16 cellular contexts compared by ENCODE assay signal in genomic region chr1:101003012-101003650, GRCh38. TPM values are rescaled to one million over a fixed set of nuclear protein-coding genes. Genes with fewer than 3 reads are reported as not detected.
DNase-seq lines count a peak whose midpoint lies in the region; ATAC-seq and TF ChIP-seq lines count a peak whose summit lies in the region.
"Had no signal": no experiment of that assay in that cellular context is flagged by ENCODE, and none has a peak within 500 bp of the region (broad histone marks: within the 10 kb centered on the region; RNA-seq: fewer than 3 reads in every experiment).

No MANE protein-coding gene starts in this region.

- no peaks in the 10 kb centered on the region for H3K9me2 ChIP-seq in Karpas-422 (replicated peaks; ENCODE audit: insufficient read depth, low read length)

- 7 to 25% (median 19%) methylated on average over 1 of the region's 1 CpG for WGBS in psoas muscle, 3 donors

- no peak for TF ChIP-seq CTCF in psoas muscle (IDR thresholded peaks at IDR 0.05)

- H3K36me3 ChIP-seq in Karpas-422 (ENCODE audit: insufficient read depth, low read length) (peaks cover 23% of the 10 kb centered on the region), psoas muscle (ENCODE audit: insufficient read depth in 1 of 2, low read depth in 1 of 2) (peaks cover 0 to 41% of the 10 kb centered on the region in 2 donors)
- H3K36me3 ChIP-seq: transverse colon had no signal

- no peak overlapping the region for H3K9ac ChIP-seq in Karpas-422 (ENCODE audit: low read length)

- H3K27ac ChIP-seq in Karpas-422 (ENCODE audit: low read length) (no peak overlapping the region; the same call in 1 of the 2 replicates), epithelial cell of prostate (peak overlapping the region; percentile 46), psoas muscle (peak overlapping the region; percentile 60)
- H3K27ac ChIP-seq: transverse colon, VCaP had no signal

- no peak overlapping the region for H2AFZ ChIP-seq in Karpas-422 (ENCODE audit: low read length)

- H3K4me3 ChIP-seq in Karpas-422 (ENCODE audit: low read length) (no peak overlapping the region), psoas muscle (no peak overlapping the region)
- H3K4me3 ChIP-seq: transverse colon had no signal

- H3K27me3 ChIP-seq in Karpas-422 (ENCODE audit: low read length) (no peaks in the 10 kb centered on the region), psoas muscle (ENCODE audit: insufficient read depth in 3 of 3, low read length in 2 of 3) (no peaks in the 10 kb centered on the region)
- H3K27me3 ChIP-seq: transverse colon had no signal

- ATAC-seq in GM18907 (IDR thresholded peaks at IDR 0.05; ENCODE audit: unreplicated experiment) (peak; percentile 17), psoas muscle (peak; percentile 42 to 70 (median 66))

- H3K27ac Mint-ChIP-seq in activated T-helper 1 cell treated with anti-CD3 and anti-CD28 coated beads, Interleukin-12 subunit alpha, Interleukin-12 subunit beta, Interleukin-2, Interleukin-4 antibody, amounts not matched to agents 30 ng/mL and 10 ng/mL and 1 ng/mL, durations not matched to agents 14 hours and 24 hours and 36 hours: no peak overlapping the region

- peaks cover 31% of the 10 kb centered on the region for H3K36me3 Mint-ChIP-seq in activated T-helper 1 cell treated with anti-CD3 and anti-CD28 coated beads, Interleukin-12 subunit alpha, Interleukin-12 subunit beta, Interleukin-2, Interleukin-4 antibody, amounts not matched to agents 30 ng/mL and 10 ng/mL and 1 ng/mL, durations not matched to agents 14 hours and 24 hours and 36 hours (ENCODE audit: low read depth)

- DNase-seq in Karpas-422 (no peak), epithelial cell of prostate (ENCODE audit: low read depth, low spot score) (peak; percentile 14), psoas muscle (no peak), NCI-H345 treated with DMSO at 0.1 percent for 48 hours (lab: John Stamatoyannopoulos, UW; ENCODE audit: unreplicated experiment) (no peak), NCI-H524 (lab: John Stamatoyannopoulos, UW) (no peak)
- DNase-seq in activated CD8-positive, alpha-beta memory T cell treated with anti-CD3 and anti-CD28 coated beads, Interleukin-2, amount 50 U/mL, for 4 hours: no peak
- DNase-seq in activated T-helper 1 cell treated with anti-CD3 and anti-CD28 coated beads, Interleukin-12 subunit alpha, Interleukin-12 subunit beta, Interleukin-2, Interleukin-4 antibody, amounts not matched to agents 30 ng/mL and 10 ng/mL and 1 ng/mL, durations not matched to agents 14 hours and 24 hours and 36 hours (ENCODE audit: low spot score): no peak
- DNase-seq: H7; NCI-H1694; NCI-H774; nucleus accumbens; SHP77 treated with DMSO at 0.1 percent for 48 hours; stimulated activated CD4-positive, alpha-beta T cell treated with anti-CD3 and anti-CD28 coated beads, Interleukin-15, amount 100 ng/mL, for 24 hours; transverse colon had no signal

- no peaks in the 10 kb centered on the region for H3K27me3 Mint-ChIP-seq in activated T-helper 1 cell treated with anti-CD3 and anti-CD28 coated beads, Interleukin-12 subunit alpha, Interleukin-12 subunit beta, Interleukin-2, Interleukin-4 antibody, amounts not matched to agents 30 ng/mL and 10 ng/mL and 1 ng/mL, durations not matched to agents 14 hours and 24 hours and 36 hours (ENCODE audit: insufficient read depth)

- H3K4me1 Mint-ChIP-seq in activated T-helper 1 cell treated with anti-CD3 and anti-CD28 coated beads, Interleukin-12 subunit alpha, Interleukin-12 subunit beta, Interleukin-2, Interleukin-4 antibody, amounts not matched to agents 30 ng/mL and 10 ng/mL and 1 ng/mL, durations not matched to agents 14 hours and 24 hours and 36 hours (ENCODE audit: low read depth): peaks cover 43% of the 10 kb centered on the region

- no peak overlapping the region for H3K4me3 Mint-ChIP-seq in activated T-helper 1 cell treated with anti-CD3 and anti-CD28 coated beads, Interleukin-12 subunit alpha, Interleukin-12 subunit beta, Interleukin-2, Interleukin-4 antibody, amounts not matched to agents 30 ng/mL and 10 ng/mL and 1 ng/mL, durations not matched to agents 14 hours and 24 hours and 36 hours

- intact Hi-C loops in psoas muscle (cut with DNase I): no loop called here
- intact Hi-C loops in activated T-helper 1 cell treated with anti-CD3 and anti-CD28 coated beads, Interleukin-12 subunit alpha, Interleukin-12 subunit beta, Interleukin-2, Interleukin-4 antibody, amounts not matched to agents 30 ng/mL and 10 ng/mL and 1 ng/mL, durations not matched to agents 14 hours and 24 hours and 36 hours (cut with micrococcal nuclease): loop anchor here (5.0 kb wide), 1 partner anchor 71 kb away; no protein-coding TSS in a partner anchor

- H3K9me3 ChIP-seq in Karpas-422 (ENCODE audit: low read length) (no peaks in the 10 kb centered on the region), psoas muscle (no peaks in the 10 kb centered on the region)
- H3K9me3 ChIP-seq: transverse colon had no signal

- H4K20me1 ChIP-seq in Karpas-422 (ENCODE audit: insufficient read depth, low read depth, low read length): no peaks in the 10 kb centered on the region

- H3K4me2 ChIP-seq in Karpas-422 (ENCODE audit: low read depth, low read length, poor library complexity, severe bottlenecking): peak overlapping the region; percentile 15

- peaks cover 30% of the 10 kb centered on the region for H3K4me1 ChIP-seq in Karpas-422 (ENCODE audit: low read length)
- peaks cover 22% of the 10 kb centered on the region for H3K4me1 ChIP-seq in psoas muscle

- peaks cover 4% of the 10 kb centered on the region for H3K9me3 Mint-ChIP-seq in activated T-helper 1 cell treated with anti-CD3 and anti-CD28 coated beads, Interleukin-12 subunit alpha, Interleukin-12 subunit beta, Interleukin-2, Interleukin-4 antibody, amounts not matched to agents 30 ng/mL and 10 ng/mL and 1 ng/mL, durations not matched to agents 14 hours and 24 hours and 36 hours

- peaks cover 6% of the 10 kb centered on the region; the same call in 1 of the 2 replicates for H3K79me2 ChIP-seq in Karpas-422 (ENCODE audit: low read length)

RNA-seq across cellular contexts. Expression of gene DPH5, which starts 22.5 kb away (rescaled TPM):
- total RNA-seq in Karpas-422 (2014; rRNA removed; shearing (Covaris generic); ENCODE audit: low replicate concordance): 16.6 and 17.7 TPM in 2 replicates
- 10 to 100 TPM; 18.6 to 32.2 (median 29.7) TPM for total RNA-seq in psoas muscle
- 10 to 100 TPM; 24.9 to 44.0 (median 31.1) TPM for polyA plus RNA-seq in psoas muscle
- 31.7 and 32.2 TPM in 2 replicates for total RNA-seq in activated T-helper 1 cell treated with anti-CD3 and anti-CD28 coated beads, Interleukin-12 subunit alpha, Interleukin-12 subunit beta, Interleukin-2, Interleukin-4 antibody, amounts not matched to agents 30 ng/mL and 10 ng/mL and 1 ng/mL, durations not matched to agents 14 hours and 24 hours and 36 hours
